ENCODE assay signal across 1 cellular context in genomic region chr2:26345554-26346453, GRCh38.
TF ChIP-seq lines count a peak whose summit lies in the region.

Gene SELENOI (plus strand): TSS chr2:26346143. CDS start chr2:26346233, 90 bp downstream.

TF ChIP-seq in HepG2, 621 proteins besides CTCF, POLR2A, EP300 and RAD21 (continued from another document and continues in another):
- TF ChIP-seq NFAT5 (CRISPR knock-in tag; IDR thresholded peaks at IDR 0.05) (peak; percentile 92), ZNF556 (CRISPR knock-in tag; IDR thresholded peaks at IDR 0.05; ENCODE audit: borderline replicate concordance) (peak; percentile 33; the same call in 1 of the 2 replicates), RAD51 (IDR thresholded peaks at IDR 0.05; ENCODE audit: borderline replicate concordance) (no peak), DMAP1 (CRISPR knock-in tag; IDR thresholded peaks at IDR 0.05) (peak; percentile 86), PAX8 (CRISPR knock-in tag; IDR thresholded peaks at IDR 0.05; ENCODE audit: borderline replicate concordance) (peak; percentile 37), TGIF2 (CRISPR knock-in tag; IDR thresholded peaks at IDR 0.05) (peak; percentile 89), ZNF790 (CRISPR knock-in tag; IDR thresholded peaks at IDR 0.05; ENCODE audit: borderline replicate concordance) (no peak; the same call in 1 of the 2 replicates), POGZ (CRISPR knock-in tag; IDR thresholded peaks at IDR 0.05) (peak; percentile 91), ZFP36L2 (CRISPR knock-in tag; IDR thresholded peaks at IDR 0.05) (no peak), NCOA5 (CRISPR knock-in tag; IDR thresholded peaks at IDR 0.05) (no peak), ETS1 (CRISPR knock-in tag; IDR thresholded peaks at IDR 0.05) (0 out of 2 replicates have a peak, but pooled peaks have one; percentile 45), LRRFIP1 (CRISPR knock-in tag; conservative IDR thresholded peaks at IDR 0.05) (no peak), ATF5 (CRISPR knock-in tag; IDR thresholded peaks at IDR 0.05; ENCODE audit: low read depth) (no peak), ZFP37 (CRISPR knock-in tag; IDR thresholded peaks at IDR 0.05; ENCODE audit: borderline replicate concordance) (no peak; the same call in 1 of the 2 replicates), AHDC1 (CRISPR knock-in tag; IDR thresholded peaks at IDR 0.05; ENCODE audit: borderline replicate concordance) (peak; percentile 44), ZSCAN5A (CRISPR knock-in tag; IDR thresholded peaks at IDR 0.05; ENCODE audit: borderline replicate concordance) (peak; percentile 83; the same call in 1 of the 2 replicates), ZNF703 (CRISPR knock-in tag; IDR thresholded peaks at IDR 0.05; ENCODE audit: borderline replicate concordance) (no peak; the same call in 1 of the 2 replicates)
- TF ChIP-seq, protein P1, sequence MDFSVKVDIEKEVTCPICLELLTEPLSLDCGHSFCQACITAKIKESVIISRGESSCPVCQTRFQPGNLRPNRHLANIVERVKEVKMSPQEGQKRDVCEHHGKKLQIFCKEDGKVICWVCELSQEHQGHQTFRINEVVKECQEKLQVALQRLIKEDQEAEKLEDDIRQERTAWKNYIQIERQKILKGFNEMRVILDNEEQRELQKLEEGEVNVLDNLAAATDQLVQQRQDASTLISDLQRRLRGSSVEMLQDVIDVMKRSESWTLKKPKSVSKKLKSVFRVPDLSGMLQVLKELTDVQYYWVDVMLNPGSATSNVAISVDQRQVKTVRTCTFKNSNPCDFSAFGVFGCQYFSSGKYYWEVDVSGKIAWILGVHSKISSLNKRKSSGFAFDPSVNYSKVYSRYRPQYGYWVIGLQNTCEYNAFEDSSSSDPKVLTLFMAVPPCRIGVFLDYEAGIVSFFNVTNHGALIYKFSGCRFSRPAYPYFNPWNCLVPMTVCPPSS (IDR thresholded peaks at IDR 0.05): no peak
- TF ChIP-seq, protein P2, sequence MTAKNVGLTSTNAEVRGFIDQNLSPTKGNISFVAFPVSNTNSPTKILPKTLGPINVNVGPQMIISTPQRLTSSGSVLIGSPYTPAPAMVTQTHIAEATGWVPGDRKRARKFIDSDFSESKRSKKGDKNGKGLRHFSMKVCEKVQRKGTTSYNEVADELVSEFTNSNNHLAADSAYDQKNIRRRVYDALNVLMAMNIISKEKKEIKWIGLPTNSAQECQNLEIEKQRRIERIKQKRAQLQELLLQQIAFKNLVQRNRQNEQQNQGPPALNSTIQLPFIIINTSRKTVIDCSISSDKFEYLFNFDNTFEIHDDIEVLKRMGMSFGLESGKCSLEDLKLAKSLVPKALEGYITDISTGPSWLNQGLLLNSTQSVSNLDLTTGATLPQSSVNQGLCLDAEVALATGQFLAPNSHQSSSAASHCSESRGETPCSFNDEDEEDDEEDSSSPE (CRISPR knock-in tag; IDR thresholded peaks at IDR 0.05): peak; percentile 84
- TF ChIP-seq, protein P3, sequence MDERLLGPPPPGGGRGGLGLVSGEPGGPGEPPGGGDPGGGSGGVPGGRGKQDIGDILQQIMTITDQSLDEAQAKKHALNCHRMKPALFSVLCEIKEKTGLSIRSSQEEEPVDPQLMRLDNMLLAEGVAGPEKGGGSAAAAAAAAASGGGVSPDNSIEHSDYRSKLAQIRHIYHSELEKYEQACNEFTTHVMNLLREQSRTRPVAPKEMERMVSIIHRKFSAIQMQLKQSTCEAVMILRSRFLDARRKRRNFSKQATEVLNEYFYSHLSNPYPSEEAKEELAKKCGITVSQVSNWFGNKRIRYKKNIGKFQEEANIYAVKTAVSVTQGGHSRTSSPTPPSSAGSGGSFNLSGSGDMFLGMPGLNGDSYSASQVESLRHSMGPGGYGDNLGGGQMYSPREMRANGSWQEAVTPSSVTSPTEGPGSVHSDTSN (CRISPR knock-in tag; IDR thresholded peaks at IDR 0.05): peak; percentile 93
- TF ChIP-seq, protein P4, sequence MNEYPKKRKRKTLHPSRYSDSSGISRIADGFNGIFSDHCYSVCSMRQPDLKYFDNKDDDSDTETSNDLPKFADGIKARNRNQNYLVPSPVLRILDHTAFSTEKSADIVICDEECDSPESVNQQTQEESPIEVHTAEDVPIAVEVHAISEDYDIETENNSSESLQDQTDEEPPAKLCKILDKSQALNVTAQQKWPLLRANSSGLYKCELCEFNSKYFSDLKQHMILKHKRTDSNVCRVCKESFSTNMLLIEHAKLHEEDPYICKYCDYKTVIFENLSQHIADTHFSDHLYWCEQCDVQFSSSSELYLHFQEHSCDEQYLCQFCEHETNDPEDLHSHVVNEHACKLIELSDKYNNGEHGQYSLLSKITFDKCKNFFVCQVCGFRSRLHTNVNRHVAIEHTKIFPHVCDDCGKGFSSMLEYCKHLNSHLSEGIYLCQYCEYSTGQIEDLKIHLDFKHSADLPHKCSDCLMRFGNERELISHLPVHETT (CRISPR knock-in tag; conservative IDR thresholded peaks at IDR 0.05): no peak; the same call in 1 of the 2 replicates
- TF ChIP-seq, protein P5, sequence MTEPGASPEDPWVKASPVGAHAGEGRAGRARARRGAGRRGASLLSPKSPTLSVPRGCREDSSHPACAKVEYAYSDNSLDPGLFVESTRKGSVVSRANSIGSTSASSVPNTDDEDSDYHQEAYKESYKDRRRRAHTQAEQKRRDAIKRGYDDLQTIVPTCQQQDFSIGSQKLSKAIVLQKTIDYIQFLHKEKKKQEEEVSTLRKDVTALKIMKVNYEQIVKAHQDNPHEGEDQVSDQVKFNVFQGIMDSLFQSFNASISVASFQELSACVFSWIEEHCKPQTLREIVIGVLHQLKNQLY (CRISPR knock-in tag; IDR thresholded peaks at IDR 0.05): peak; percentile 22; the same call in 1 of the 2 replicates
